Comparison of ENCODE assay signal across 1 cellular context in the genomic region with DNA sequence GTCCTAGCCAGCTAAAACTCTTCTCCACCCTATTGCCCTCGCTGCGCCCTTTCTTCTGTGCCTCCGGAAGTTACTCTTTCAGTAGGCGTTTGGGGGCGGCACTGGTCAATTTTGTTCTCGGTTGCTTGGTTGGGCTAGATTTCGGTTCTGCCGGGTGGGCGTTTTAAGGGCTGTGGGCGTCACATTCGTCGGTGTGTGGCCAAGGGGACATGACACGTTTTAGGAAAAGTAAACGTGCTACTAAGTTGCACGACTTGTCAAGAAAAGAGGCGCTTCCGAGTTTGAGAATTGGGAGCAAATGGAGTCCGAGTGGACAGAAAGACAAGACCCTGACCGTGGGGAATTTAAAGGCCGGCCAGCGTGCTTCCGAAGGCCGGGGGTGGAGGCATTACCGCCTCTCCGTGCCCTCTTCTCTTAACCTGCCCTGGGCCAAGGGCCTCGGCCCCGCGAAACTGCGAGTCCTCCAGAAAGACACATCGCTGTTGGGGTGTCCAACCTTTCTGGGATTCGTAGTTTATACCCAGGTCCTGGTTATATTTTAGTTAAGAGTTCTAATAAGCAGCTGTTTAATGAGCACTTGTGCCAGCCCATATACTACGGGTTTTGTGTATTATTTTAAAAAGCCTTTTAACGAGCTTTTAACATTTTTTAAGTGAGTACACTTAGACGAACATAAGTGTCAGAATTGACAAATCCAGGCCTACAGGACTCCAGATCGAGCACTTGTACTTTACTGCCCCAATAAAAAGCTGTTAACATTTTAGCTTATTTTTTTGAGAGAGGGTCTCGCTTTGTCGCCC.
TF ChIP-seq lines count a peak whose summit lies in the region.

No MANE protein-coding gene starts in this region.

TF ChIP-seq in HepG2, 621 proteins besides CTCF, POLR2A, EP300 and RAD21 (continues in another document):
- TF ChIP-seq CENPBD1 (CRISPR knock-in tag; IDR thresholded peaks at IDR 0.05; ENCODE audit: borderline replicate concordance, low read depth): 0 out of 2 replicates have a peak, but pooled peaks have one; percentile 15
- peak; percentile 48; the same call in 1 of the 2 replicates for TF ChIP-seq ZNF878 (CRISPR knock-in tag; IDR thresholded peaks at IDR 0.05)
- TF ChIP-seq SIN3B (IDR thresholded peaks at IDR 0.05; ENCODE audit: low read length): peak; percentile 25; the same call in 1 of the 2 replicates
- peak; percentile 36; the same call in 1 of the 2 replicates for TF ChIP-seq STAG1 (CRISPR knock-in tag; IDR thresholded peaks at IDR 0.05)
- no peak; the same call in 1 of the 2 replicates for TF ChIP-seq MIXL1 (CRISPR knock-in tag; IDR thresholded peaks at IDR 0.05)
- TF ChIP-seq ZNF264 (CRISPR knock-in tag; IDR thresholded peaks at IDR 0.05): peak; percentile 17
- peak; percentile 89; the same call in 1 of the 2 replicates for TF ChIP-seq ZNF138 (CRISPR knock-in tag; IDR thresholded peaks at IDR 0.05; ENCODE audit: low read depth)
- 0 out of 2 replicates have a peak, but pooled peaks have one; percentile 25 for TF ChIP-seq ZNF20 (CRISPR knock-in tag; IDR thresholded peaks at IDR 0.05)
- TF ChIP-seq ZSCAN5A (CRISPR knock-in tag; IDR thresholded peaks at IDR 0.05; ENCODE audit: borderline replicate concordance): no peak
- TF ChIP-seq ZNF850 (CRISPR knock-in tag; conservative IDR thresholded peaks at IDR 0.05): peak; percentile 45; the same call in 1 of the 2 replicates
- TF ChIP-seq EHMT2 (IDR thresholded peaks at IDR 0.05; ENCODE audit: borderline replicate concordance, low read depth, low read length): no peak
- TF ChIP-seq FOXK2 (IDR thresholded peaks at IDR 0.05): peak; percentile 28; the same call in 1 of the 2 replicates
- peak; percentile 56 for TF ChIP-seq PATZ1 (CRISPR knock-in tag; IDR thresholded peaks at IDR 0.05)
- TF ChIP-seq IRX3 (CRISPR knock-in tag; IDR thresholded peaks at IDR 0.05; ENCODE audit: borderline replicate concordance, low read depth): 0 out of 2 replicates have a peak, but pooled peaks have one; percentile 39
- peak; percentile 81; the same call in 1 of the 2 replicates for TF ChIP-seq SNAI1 (CRISPR knock-in tag; IDR thresholded peaks at IDR 0.05; ENCODE audit: borderline replicate concordance)
- no peak; the same call in 1 of the 2 replicates for TF ChIP-seq ARHGAP35 (CRISPR knock-in tag; IDR thresholded peaks at IDR 0.05; ENCODE audit: borderline replicate concordance)
- TF ChIP-seq HOXA5 (CRISPR knock-in tag; IDR thresholded peaks at IDR 0.05): peak; percentile 67; the same call in 1 of the 2 replicates
- no peak for TF ChIP-seq FOXO4 (CRISPR knock-in tag; conservative IDR thresholded peaks at IDR 0.05)
- TF ChIP-seq ZBTB3 (CRISPR knock-in tag; IDR thresholded peaks at IDR 0.05; ENCODE audit: borderline replicate concordance, low read depth): peak; percentile 5
- TF ChIP-seq GZF1 (CRISPR knock-in tag; IDR thresholded peaks at IDR 0.05): peak; percentile 75; the same call in 1 of the 2 replicates
- 0 out of 2 replicates have a peak, but pooled peaks have one; percentile 6 for TF ChIP-seq ZNF263 (CRISPR knock-in tag; IDR thresholded peaks at IDR 0.05)
- TF ChIP-seq ATF5 (CRISPR knock-in tag; IDR thresholded peaks at IDR 0.05; ENCODE audit: low read depth): 0 out of 2 replicates have a peak, but pooled peaks have one; percentile 10
- TF ChIP-seq, protein P1, sequence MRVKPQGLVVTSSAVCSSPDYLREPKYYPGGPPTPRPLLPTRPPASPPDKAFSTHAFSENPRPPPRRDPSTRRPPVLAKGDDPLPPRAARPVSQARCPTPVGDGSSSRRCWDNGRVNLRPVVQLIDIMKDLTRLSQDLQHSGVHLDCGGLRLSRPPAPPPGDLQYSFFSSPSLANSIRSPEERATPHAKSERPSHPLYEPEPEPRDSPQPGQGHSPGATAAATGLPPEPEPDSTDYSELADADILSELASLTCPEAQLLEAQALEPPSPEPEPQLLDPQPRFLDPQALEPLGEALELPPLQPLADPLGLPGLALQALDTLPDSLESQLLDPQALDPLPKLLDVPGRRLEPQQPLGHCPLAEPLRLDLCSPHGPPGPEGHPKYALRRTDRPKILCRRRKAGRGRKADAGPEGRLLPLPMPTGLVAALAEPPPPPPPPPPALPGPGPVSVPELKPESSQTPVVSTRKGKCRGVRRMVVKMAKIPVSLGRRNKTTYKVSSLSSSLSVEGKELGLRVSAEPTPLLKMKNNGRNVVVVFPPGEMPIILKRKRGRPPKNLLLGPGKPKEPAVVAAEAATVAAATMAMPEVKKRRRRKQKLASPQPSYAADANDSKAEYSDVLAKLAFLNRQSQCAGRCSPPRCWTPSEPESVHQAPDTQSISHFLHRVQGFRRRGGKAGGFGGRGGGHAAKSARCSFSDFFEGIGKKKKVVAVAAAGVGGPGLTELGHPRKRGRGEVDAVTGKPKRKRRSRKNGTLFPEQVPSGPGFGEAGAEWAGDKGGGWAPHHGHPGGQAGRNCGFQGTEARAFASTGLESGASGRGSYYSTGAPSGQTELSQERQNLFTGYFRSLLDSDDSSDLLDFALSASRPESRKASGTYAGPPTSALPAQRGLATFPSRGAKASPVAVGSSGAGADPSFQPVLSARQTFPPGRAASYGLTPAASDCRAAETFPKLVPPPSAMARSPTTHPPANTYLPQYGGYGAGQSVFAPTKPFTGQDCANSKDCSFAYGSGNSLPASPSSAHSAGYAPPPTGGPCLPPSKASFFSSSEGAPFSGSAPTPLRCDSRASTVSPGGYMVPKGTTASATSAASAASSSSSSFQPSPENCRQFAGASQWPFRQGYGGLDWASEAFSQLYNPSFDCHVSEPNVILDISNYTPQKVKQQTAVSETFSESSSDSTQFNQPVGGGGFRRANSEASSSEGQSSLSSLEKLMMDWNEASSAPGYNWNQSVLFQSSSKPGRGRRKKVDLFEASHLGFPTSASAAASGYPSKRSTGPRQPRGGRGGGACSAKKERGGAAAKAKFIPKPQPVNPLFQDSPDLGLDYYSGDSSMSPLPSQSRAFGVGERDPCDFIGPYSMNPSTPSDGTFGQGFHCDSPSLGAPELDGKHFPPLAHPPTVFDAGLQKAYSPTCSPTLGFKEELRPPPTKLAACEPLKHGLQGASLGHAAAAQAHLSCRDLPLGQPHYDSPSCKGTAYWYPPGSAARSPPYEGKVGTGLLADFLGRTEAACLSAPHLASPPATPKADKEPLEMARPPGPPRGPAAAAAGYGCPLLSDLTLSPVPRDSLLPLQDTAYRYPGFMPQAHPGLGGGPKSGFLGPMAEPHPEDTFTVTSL (CRISPR knock-in tag; IDR thresholded peaks at IDR 0.05; ENCODE audit: borderline replicate concordance): 0 out of 2 replicates have a peak, but pooled peaks have one; percentile 43
- TF ChIP-seq ZC3H4 (CRISPR knock-in tag; IDR thresholded peaks at IDR 0.05; ENCODE audit: borderline replicate concordance): peak; percentile 49; the same call in 1 of the 2 replicates
- no peak for TF ChIP-seq RAD51 (IDR thresholded peaks at IDR 0.05; ENCODE audit: borderline replicate concordance)
- TF ChIP-seq HDAC1 (CRISPR knock-in tag; IDR thresholded peaks at IDR 0.05): peak; percentile 13
- 0 out of 2 replicates have a peak, but pooled peaks have one; percentile 4 for TF ChIP-seq ZFP1 (CRISPR knock-in tag; IDR thresholded peaks at IDR 0.05)
- TF ChIP-seq RARG (CRISPR knock-in tag; IDR thresholded peaks at IDR 0.05; ENCODE audit: low read depth): no peak
- TF ChIP-seq, protein P2, sequence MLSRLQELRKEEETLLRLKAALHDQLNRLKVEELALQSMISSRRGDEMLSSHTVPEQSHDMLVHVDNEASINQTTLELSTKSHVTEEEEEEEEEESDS (CRISPR knock-in tag; IDR thresholded peaks at IDR 0.05; ENCODE audit: borderline replicate concordance): 0 out of 2 replicates have a peak, but pooled peaks have one; percentile 27
- no peak for TF ChIP-seq ZBTB40 (IDR thresholded peaks at IDR 0.05)
- TF ChIP-seq ZBTB40 (CRISPR knock-in tag; IDR thresholded peaks at IDR 0.05): no peak
